Comparison of ENCODE assay signal across 8 cellular contexts in the genomic region with DNA sequence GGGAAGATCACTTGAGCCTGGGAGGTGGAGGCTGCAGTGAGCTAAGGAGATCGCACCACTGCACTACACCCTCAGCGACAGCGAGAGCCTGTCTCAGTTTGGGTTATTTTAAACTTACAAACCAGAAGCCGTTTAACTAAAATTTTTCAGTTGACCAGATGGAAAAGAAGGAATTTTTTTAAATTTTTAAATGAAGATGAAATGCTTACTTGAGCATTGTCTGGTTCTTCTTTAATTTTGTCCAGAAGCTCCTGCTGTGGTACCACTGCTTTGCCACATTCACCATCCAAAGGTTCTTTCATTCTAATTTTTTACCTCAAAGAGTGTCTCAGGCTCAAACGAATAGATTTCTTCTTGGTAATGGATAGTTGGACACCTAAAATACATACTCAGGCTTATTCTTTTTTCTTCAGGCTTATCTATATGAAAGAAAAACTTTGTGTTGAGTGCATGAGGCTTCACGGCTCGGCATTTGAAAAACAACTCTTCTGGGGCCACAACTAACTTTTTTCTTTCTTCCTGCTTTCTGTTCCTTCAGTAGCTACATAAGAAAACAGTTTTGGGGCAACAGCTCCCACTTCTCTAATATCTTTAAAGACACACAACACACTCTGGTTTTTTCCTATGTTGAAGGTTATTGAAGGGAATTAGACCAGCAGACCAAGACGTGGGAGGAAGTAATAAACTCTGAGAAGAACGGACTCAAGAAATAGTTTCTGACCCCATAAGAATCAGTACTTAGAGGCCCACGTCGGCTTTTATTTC. TPM values are rescaled to one million over a fixed set of nuclear protein-coding genes. Genes with fewer than 3 reads are reported as not detected.
A peak's percentile ranks its signal among the peaks of the same experiment; 100 is the strongest.
DNase-seq lines count a peak whose midpoint lies in the region; ATAC-seq and TF ChIP-seq lines count a peak whose summit lies in the region.

No MANE protein-coding gene starts in this region.

- no peaks in the 10 kb centered on the region for H3K27me3 ChIP-seq in RWPE2 (ENCODE audit: insufficient read depth, poor library complexity, severe bottlenecking)
- H3K27me3 ChIP-seq in esophagus (ENCODE audit: control insufficient read depth in 1 of 2, insufficient read depth in 2 of 2, low read length in 2 of 2) = no peaks in the 10 kb centered on the region

- H3K27ac Mint-ChIP-seq in osteocyte (ENCODE audit: unreplicated experiment) = peak overlapping the region; percentile 100

- H3K4me3 Mint-ChIP-seq in osteocyte (ENCODE audit: unreplicated experiment) = peak overlapping the region; percentile 100

- H3K36me3 Mint-ChIP-seq in osteocyte (ENCODE audit: unreplicated experiment) = peaks cover 19% of the 10 kb centered on the region

- H3K9me3 Mint-ChIP-seq in osteocyte (ENCODE audit: unreplicated experiment) = peaks cover 13% of the 10 kb centered on the region

- peak overlapping the region; percentile 86 for H3K27ac ChIP-seq in RWPE2 (ENCODE audit: poor library complexity, severe bottlenecking)
- peak overlapping the region; percentile 84 to 100 for H3K27ac ChIP-seq in esophagus (ENCODE audit: low read depth in 2 of 2, low read length in 1 of 2)

- TF ChIP-seq CTCF in RWPE2 (IDR thresholded peaks at IDR 0.05; ENCODE audit: poor library complexity, severe bottlenecking) = no peak
- TF ChIP-seq CTCF in osteocyte (IDR thresholded peaks at IDR 0.05) = no peak

- peaks cover 6% of the 10 kb centered on the region for H3K4me1 ChIP-seq in RWPE2 (ENCODE audit: insufficient read depth, poor library complexity, severe bottlenecking)
- peaks cover 0 to 5% of the 10 kb centered on the region in 2 donors for H3K4me1 ChIP-seq in esophagus (ENCODE audit: control insufficient read depth in 2 of 2, insufficient read depth in 2 of 2, low read length in 1 of 2)

- H3K36me3 ChIP-seq in RWPE2 (ENCODE audit: low read depth) (peaks cover 21% of the 10 kb centered on the region), esophagus (ENCODE audit: control insufficient read depth in 2 of 2, insufficient read depth in 2 of 2, low read length in 1 of 2) (peaks cover 0 to 3% of the 10 kb centered on the region in 2 donors)

- DNase-seq in RWPE2 (ENCODE audit: low spot score) = no peak
- no peak for DNase-seq in osteocyte (ENCODE audit: extremely low spot score, unreplicated experiment)
- no peak for DNase-seq in C1 segment of cervical spinal cord (lab: John Stamatoyannopoulos, UW)
- no peak for DNase-seq in stimulated activated naive CD4-positive, alpha-beta T cell treated with Interleukin-2 at 50 U/mL for 16 hours (lab: John Stamatoyannopoulos, UW)

- ATAC-seq in GM21619 (IDR thresholded peaks at IDR 0.05; ENCODE audit: unreplicated experiment) (peak; percentile 6), RWPE2 (ENCODE audit: low read depth) (no peak), HG03460 (IDR thresholded peaks at IDR 0.05; ENCODE audit: unreplicated experiment) (no peak), HG03354 (IDR thresholded peaks at IDR 0.05; ENCODE audit: poor library complexity, severe bottlenecking, unreplicated experiment) (no peak)

- WGBS in esophagus, 2 donors = 39 to 43% methylated on average over 11 of the region's 11 CpGs

- H3K4me3 ChIP-seq in RWPE2 (ENCODE audit: severe bottlenecking) = peak overlapping the region; percentile 67
- peak overlapping the region; percentile 61 to 90 for H3K4me3 ChIP-seq in esophagus (ENCODE audit: low read depth in 1 of 2, low read length in 2 of 2)

- H3K27me3 Mint-ChIP-seq in osteocyte (ENCODE audit: unreplicated experiment) = peaks cover 3% of the 10 kb centered on the region

- peaks cover 21% of the 10 kb centered on the region for H3K4me1 Mint-ChIP-seq in osteocyte (ENCODE audit: unreplicated experiment)

- H3K9me3 ChIP-seq in RWPE2 (ENCODE audit: severe bottlenecking) (no peaks in the 10 kb centered on the region), esophagus (ENCODE audit: control insufficient read depth in 2 of 2, insufficient read depth in 1 of 2, low read depth in 1 of 2, low read length in 1 of 2) (no peaks in the 10 kb centered on the region)

RNA-seq across cellular contexts. Expression of gene ZMYM6, which starts 1.2 kb away (rescaled TPM):
- polyA plus RNA-seq in esophagus = 10 to 100 TPM in 1 of 2 donors, 1 to 10 TPM in 1; 5.9 to 12.3 TPM
- total RNA-seq in osteocyte = 19.9 and 24.7 TPM in 2 replicates

RNA-seq across cellular contexts. Expression of gene TMEM35B, which starts 45.4 kb away (rescaled TPM):
- polyA plus RNA-seq in esophagus = 10 to 100 TPM in 1 of 2 donors, 1 to 10 TPM in 1; 7.0 to 12.1 TPM
- total RNA-seq in osteocyte = 20.5 and 22.8 TPM in 2 replicates

RNA-seq across cellular contexts. Expression of gene ZMYM1, which starts 48.7 kb away (rescaled TPM):
- 1 to 10 TPM; 3.1 to 7.8 TPM for polyA plus RNA-seq in esophagus
- total RNA-seq in osteocyte = 16.9 and 17.2 TPM in 2 replicates
